In genomic region chr1:53625049-53625448, GRCh38 we compare ENCODE assay signal across 16 cellular contexts.
DNase-seq lines count a peak whose midpoint lies in the region; ATAC-seq and TF ChIP-seq lines count a peak whose summit lies in the region.
"Had no signal": no experiment of that assay in that cellular context is flagged by ENCODE, and none has a peak within 500 bp of the region (broad histone marks: within the 10 kb centered on the region; RNA-seq: fewer than 3 reads in every experiment).

No MANE protein-coding gene starts in this region.

- DNase-seq in ELR (ENCODE audit: low read depth) (peak; percentile 13), astrocyte of the spinal cord (ENCODE audit: low read depth, low spot score) (peak; percentile 53), heart right ventricle (no peak), gastrocnemius medialis (peak in 1 of 2 donors; percentile 24), NCI-H526 (lab: John Stamatoyannopoulos, UW) (no peak), NCI-H1092 treated with DMSO at 0.1 percent for 48 hours (lab: John Stamatoyannopoulos, UW) (no peak), AG08396 (ENCODE audit: low spot score) (no peak)
- DNase-seq: activated CD8-positive, alpha-beta memory T cell treated with anti-CD3 and anti-CD28 coated beads, Interleukin-2, amount 50 U/mL, for 48 hours; activated naive CD4-positive, alpha-beta T cell treated with anti-CD3 and anti-CD28 coated beads, Interleukin-2, amount 10 ng/mL, durations not matched to agents 7 days and 5 days; BE2C; caudate nucleus; kidney glomerular epithelial cell; NCI-H1105 treated with DMSO at 0.1 percent for 48 hours; SIG-M5 had no signal

- TF ChIP-seq POLR2A in gastrocnemius medialis (IDR thresholded peaks at IDR 0.05), result no peak

- no peak overlapping the region for H3K27ac ChIP-seq in heart right ventricle
- H3K27ac ChIP-seq in gastrocnemius medialis, result no peak overlapping the region

- H3K4me1 ChIP-seq in heart right ventricle (no peaks in the 10 kb centered on the region), gastrocnemius medialis (no peaks in the 10 kb centered on the region)
- H3K4me1 ChIP-seq: BE2C had no signal

- WGBS in heart right ventricle, 2 donors, result 79 to 80% methylated on average over 2 of the region's 2 CpGs

- peak in 7 of 8 donors; percentile 24 to 89 (median 54) for ATAC-seq in heart right ventricle
- ATAC-seq in gastrocnemius medialis, result peak; percentile 42 to 49
- no peak for ATAC-seq in HG03457 (IDR thresholded peaks at IDR 0.05; ENCODE audit: unreplicated experiment)
- ATAC-seq: K562 had no signal

- in situ Hi-C loops in astrocyte of the spinal cord (cut with HindIII; ENCODE audit: low sequenced_read_pairs), result no loop called here
- in situ Hi-C loops in gastrocnemius medialis (cut with MboI; ENCODE audit: low sequenced_read_pairs in 4 of 4), result no loop called here

- H3K4me3 ChIP-seq in astrocyte of the spinal cord (ENCODE audit: low read depth, low read length) (no peak overlapping the region), heart right ventricle (no peak overlapping the region), gastrocnemius medialis (no peak overlapping the region)
- H3K4me3 ChIP-seq: K562 had no signal

- H3K27me3 ChIP-seq in heart right ventricle (peaks cover 0 to 15% (median 0%) of the 10 kb centered on the region in 7 donors), gastrocnemius medialis (no peaks in the 10 kb centered on the region)
- H3K27me3 ChIP-seq: BE2C had no signal

- H3K36me3 ChIP-seq in heart right ventricle, result no peaks in the 10 kb centered on the region
- H3K36me3 ChIP-seq in gastrocnemius medialis, result no peaks in the 10 kb centered on the region
- H3K36me3 ChIP-seq: BE2C had no signal

- no peak for TF ChIP-seq CTCF in astrocyte of the spinal cord (IDR thresholded peaks at IDR 0.05; ENCODE audit: low read depth, low read length)
- no peak for TF ChIP-seq CTCF in heart right ventricle (IDR thresholded peaks at IDR 0.05)
- TF ChIP-seq CTCF in gastrocnemius medialis (IDR thresholded peaks at IDR 0.05 in 4 of 5, conservative IDR thresholded peaks at IDR 0.05 in 1 of 5), result no peak

- intact Hi-C loops in heart right ventricle (cut with DNase I) (no loop called here), gastrocnemius medialis (cut with DNase I; ENCODE audit: low total_unique reads) (no loop called here)

- H3K9me3 ChIP-seq in heart right ventricle, result peaks cover 0 to 16% (median 0%) of the 10 kb centered on the region in 11 donors
- no peaks in the 10 kb centered on the region for H3K9me3 ChIP-seq in gastrocnemius medialis
- H3K9me3 ChIP-seq: BE2C had no signal

Comparison
In these comparisons a context has a peak if more than half of its experiments do, and no peak if none do; other contexts are left out.
1. DNase-seq: peak in ELR (single experiment) and astrocyte of the spinal cord (single experiment); none in heart right ventricle (0 of 2), NCI-H526 (0 of 2), NCI-H1092 treated with DMSO at 0.1 percent for 48 hours (single experiment) and AG08396 (single experiment).